ENCODE assay signal across 8 cellular contexts in genomic region chr6:169990095-169991030, GRCh38.
A peak's percentile ranks its signal among the peaks of the same experiment; 100 is the strongest.
DNase-seq lines count a peak whose midpoint lies in the region; ATAC-seq and TF ChIP-seq lines count a peak whose summit lies in the region.

No MANE protein-coding gene starts in this region.

- peak overlapping the region; percentile 38 to 65 for H3K27ac Mint-ChIP-seq in stimulated activated naive CD8-positive, alpha-beta T cell treated with anti-CD3 and anti-CD28 coated beads, Interleukin-15, amount 100 ng/mL, for 72 hours

- no peak for TF ChIP-seq CTCF in left lung (IDR thresholded peaks at IDR 0.05)

- peaks cover 0 to 54% of the 10 kb centered on the region in 2 donors for H3K27me3 ChIP-seq in left lung

- H3K4me3 Mint-ChIP-seq in stimulated activated naive CD8-positive, alpha-beta T cell treated with anti-CD3 and anti-CD28 coated beads, Interleukin-15, amount 100 ng/mL, for 72 hours = peak overlapping the region; percentile 61 to 67

- H3K27me3 Mint-ChIP-seq in stimulated activated naive CD8-positive, alpha-beta T cell treated with anti-CD3 and anti-CD28 coated beads, Interleukin-15, amount 100 ng/mL, for 72 hours = no peaks in the 10 kb centered on the region

- peak overlapping the region in 1 of 2 donors; percentile 46 for H3K27ac ChIP-seq in left lung

- H3K9me3 Mint-ChIP-seq in stimulated activated naive CD8-positive, alpha-beta T cell treated with anti-CD3 and anti-CD28 coated beads, Interleukin-15, amount 100 ng/mL, for 72 hours = no peaks in the 10 kb centered on the region

- no peaks in the 10 kb centered on the region for H3K9me3 ChIP-seq in left lung

- peaks cover 0 to 28% of the 10 kb centered on the region in 2 donors for H3K4me1 ChIP-seq in left lung

- DNase-seq in Daoy (ENCODE audit: low read depth) = peak; percentile 52
- peak; percentile 59 to 70 for DNase-seq in activated CD4-positive, alpha-beta T cell treated with anti-CD3 and anti-CD28 coated beads, Interleukin-2, amount 50 U/mL, for 48 hours
- peak in 1 of 2 donors; percentile 71 for DNase-seq in left lung
- DNase-seq in stimulated activated naive CD8-positive, alpha-beta T cell treated with anti-CD3 and anti-CD28 coated beads, Interleukin-15, amount 100 ng/mL, for 72 hours = peak; percentile 57 to 78
- no peak for DNase-seq in NCI-H774 (lab: John Stamatoyannopoulos, UW)
- DNase-seq in cerebellum (ENCODE audit: low spot score) = no peak

- intact Hi-C loops in left lung (cut with DNase I) = no loop called here

- ATAC-seq in HG03064 (IDR thresholded peaks at IDR 0.05; ENCODE audit: low read depth, unreplicated experiment) (peak; percentile 64), left lung (peak; percentile 71), HG03108 (IDR thresholded peaks at IDR 0.05; ENCODE audit: unreplicated experiment) (no peak)
- ATAC-seq in stimulated activated naive CD8-positive, alpha-beta T cell treated with anti-CD3 and anti-CD28 coated beads, Interleukin-15, amount 100 ng/mL, for 72 hours = peak; percentile 90

- no peaks in the 10 kb centered on the region for H3K36me3 ChIP-seq in left lung

- H3K4me1 Mint-ChIP-seq in stimulated activated naive CD8-positive, alpha-beta T cell treated with anti-CD3 and anti-CD28 coated beads, Interleukin-15, amount 100 ng/mL, for 72 hours = peaks cover 47% of the 10 kb centered on the region

- no peak overlapping the region for H3K4me3 ChIP-seq in left lung

Comparison
In these comparisons a context has a peak if more than half of its experiments do, and no peak if none do; other contexts are left out.
1. DNase-seq: peak in Daoy (single experiment), activated CD4-positive, alpha-beta T cell treated with anti-CD3 and anti-CD28 coated beads, Interleukin-2, amount 50 U/mL, for 48 hours (2 of 2) and stimulated activated naive CD8-positive, alpha-beta T cell treated with anti-CD3 and anti-CD28 coated beads, Interleukin-15, amount 100 ng/mL, for 72 hours (2 of 2); none in NCI-H774 (single experiment) and cerebellum (single experiment).